15 cellular contexts compared by ENCODE assay signal in the genomic region with DNA sequence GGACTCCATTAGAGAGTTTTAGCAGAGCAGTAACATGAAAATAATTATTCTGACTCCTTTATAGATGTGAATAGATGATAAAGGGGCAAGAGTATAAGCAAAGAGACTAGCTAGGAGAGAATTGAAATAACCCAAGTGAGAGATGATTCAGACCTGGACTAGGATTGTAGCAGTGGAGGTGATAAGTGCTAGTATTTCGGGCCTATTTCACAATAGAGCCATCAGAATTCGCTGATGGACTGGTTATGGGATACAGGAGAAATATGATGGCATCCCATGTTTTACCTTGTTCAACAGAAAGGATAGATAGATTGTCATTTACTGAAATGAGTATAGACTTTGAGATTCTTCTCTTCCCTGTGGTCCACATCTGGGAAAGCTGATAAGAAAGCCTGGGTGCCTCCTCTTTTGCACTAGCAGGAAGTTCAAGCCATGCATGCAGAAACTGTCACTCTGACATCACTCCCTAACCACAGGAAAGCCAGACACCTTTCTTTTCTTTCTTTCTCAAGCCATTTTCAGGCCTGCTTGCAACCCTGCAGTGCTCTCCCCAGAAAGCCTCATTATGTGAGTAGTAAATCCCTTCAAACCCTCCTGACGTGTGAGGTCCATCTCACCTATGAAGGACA. TPM values are rescaled to one million over a fixed set of nuclear protein-coding genes. Genes with fewer than 3 reads are reported as not detected.
DNase-seq lines count a peak whose midpoint lies in the region; ATAC-seq, FAIRE-seq and TF ChIP-seq lines count a peak whose summit lies in the region.
"Had no signal": no experiment of that assay in that cellular context is flagged by ENCODE, and none has a peak within 500 bp of the region (broad histone marks: within the 10 kb centered on the region; RNA-seq: fewer than 3 reads in every experiment).

No MANE protein-coding gene starts in this region.

- H4K20me1 ChIP-seq in DND-41 (ENCODE audit: insufficient read depth, low read length) (no peaks in the 10 kb centered on the region), PC-3 (ENCODE audit: low read length) (no peaks in the 10 kb centered on the region)

- no peaks in the 10 kb centered on the region for H3K27me3 ChIP-seq in DND-41 (ENCODE audit: insufficient read depth, low read length, poor library complexity)
- no peaks in the 10 kb centered on the region for H3K27me3 ChIP-seq in PC-3 (ENCODE audit: low read length)
- H3K27me3 ChIP-seq: tibial artery had no signal

- H3K27ac ChIP-seq in DND-41 (ENCODE audit: low read length) = no peak overlapping the region
- H3K27ac ChIP-seq in PC-3 (ENCODE audit: low read length) = no peak overlapping the region
- H3K27ac ChIP-seq: tibial artery had no signal

- no peak for TF ChIP-seq POLR2A in H54 (IDR thresholded peaks at IDR 0.05; ENCODE audit: low read depth, low read length)

- H3K4me3 Mint-ChIP-seq in activated T-helper 2 cell treated with anti-CD3 and anti-CD28 coated beads, Interferon-gamma antibody, Interleukin-2, Interleukin-4, amounts not matched to agents 10 μg/mL and 5 μg/mL and 100 μg/mL, durations not matched to agents 14 hours and 24 hours and 36 hours (ENCODE audit: low read depth) = no peak overlapping the region
- H3K4me3 Mint-ChIP-seq in activated T-helper 17 cell treated with anti-CD3 and anti-CD28 coated beads, Interleukin-2, amount 50 U/mL, for 72 hours = no peak overlapping the region
- H3K4me3 Mint-ChIP-seq: activated CD8-positive, alpha-beta T cell treated with anti-CD3 and anti-CD28 coated beads for 36 hours had no signal

- no peak for FAIRE-seq in H54 (lab: Jason Lieb, UNC)
- FAIRE-seq: endothelial cell of umbilical vein had no signal

- H3K4me1 ChIP-seq in DND-41 (ENCODE audit: insufficient read depth, low read length) (no peaks in the 10 kb centered on the region), PC-3 (ENCODE audit: insufficient read depth, low read length) (peaks cover 17% of the 10 kb centered on the region)
- H3K4me1 ChIP-seq: tibial artery had no signal

- no peak overlapping the region for H2AFZ ChIP-seq in DND-41 (ENCODE audit: low read depth, low read length)
- H2AFZ ChIP-seq in PC-3 (ENCODE audit: low read length) = no peak overlapping the region

- no TSS peak for BruUV-seq in PC-3 (replicated peaks; lab: Mats Ljungman, UMichigan)

- H3K4me2 ChIP-seq in DND-41 (ENCODE audit: insufficient read depth, low read length) = no peak overlapping the region
- no peak overlapping the region for H3K4me2 ChIP-seq in PC-3 (ENCODE audit: low read length)

- intact Hi-C loops in PC-3 (cut with micrococcal nuclease) = no loop called here
- intact Hi-C loops in activated T-helper 2 cell treated with anti-CD3 and anti-CD28 coated beads, Interferon-gamma antibody, Interleukin-2, Interleukin-4, amounts not matched to agents 10 μg/mL and 5 μg/mL and 100 μg/mL, durations not matched to agents 14 hours and 24 hours and 36 hours (cut with micrococcal nuclease) = no loop called here

- H3K36me3 ChIP-seq in DND-41 (ENCODE audit: insufficient read depth, low read length) = no peaks in the 10 kb centered on the region
- H3K36me3 ChIP-seq in PC-3 (ENCODE audit: low read depth, low read length) = no peaks in the 10 kb centered on the region
- H3K36me3 ChIP-seq: tibial artery had no signal

- H3K79me2 ChIP-seq in DND-41 (ENCODE audit: insufficient read depth, low read length) = no peaks in the 10 kb centered on the region
- H3K79me2 ChIP-seq in PC-3 (ENCODE audit: low read length) = no peaks in the 10 kb centered on the region

- ATAC-seq in DND-41 (ENCODE audit: insufficient read depth, low read depth) = peak; percentile 50; the same call in 1 of the 3 replicates
- ATAC-seq in GM19351 (IDR thresholded peaks at IDR 0.05; ENCODE audit: unreplicated experiment) = peak; percentile 90
- peak; percentile 70 for ATAC-seq in HG02981 (IDR thresholded peaks at IDR 0.05; ENCODE audit: unreplicated experiment)
- ATAC-seq in PC-3 = no peak
- ATAC-seq in activated T-helper 17 cell treated with anti-CD3 and anti-CD28 coated beads, Interleukin-2, amount 50 U/mL, for 72 hours (replicated peaks) = no peak
- ATAC-seq: activated CD8-positive, alpha-beta T cell treated with anti-CD3 and anti-CD28 coated beads for 36 hours; Right ventricle myocardium inferior had no signal

- no peaks in the 10 kb centered on the region for H3K27me3 Mint-ChIP-seq in activated T-helper 2 cell treated with anti-CD3 and anti-CD28 coated beads, Interferon-gamma antibody, Interleukin-2, Interleukin-4, amounts not matched to agents 10 μg/mL and 5 μg/mL and 100 μg/mL, durations not matched to agents 14 hours and 24 hours and 36 hours (ENCODE audit: low read depth)
- peaks cover 7% of the 10 kb centered on the region for H3K27me3 Mint-ChIP-seq in activated T-helper 17 cell treated with anti-CD3 and anti-CD28 coated beads, Interleukin-2, amount 50 U/mL, for 72 hours
- H3K27me3 Mint-ChIP-seq: activated CD8-positive, alpha-beta T cell treated with anti-CD3 and anti-CD28 coated beads for 36 hours had no signal

- H3K4me3 ChIP-seq in DND-41 (ENCODE audit: low read depth in 1 of 2, low read length in 2 of 2) (no peak overlapping the region), PC-3 (ENCODE audit: low read length) (no peak overlapping the region)
- H3K4me3 ChIP-seq: tibial artery had no signal

- no peak for TF ChIP-seq CTCF in DND-41 (IDR thresholded peaks at IDR 0.05; ENCODE audit: borderline replicate concordance, extremely low read depth, low read length, poor library complexity, severe bottlenecking)
- TF ChIP-seq CTCF in PC-3 (conservative IDR thresholded peaks at IDR 0.05; ENCODE audit: low read depth, low read length) = no peak

- peaks cover 11% of the 10 kb centered on the region for H3K4me1 Mint-ChIP-seq in activated T-helper 2 cell treated with anti-CD3 and anti-CD28 coated beads, Interferon-gamma antibody, Interleukin-2, Interleukin-4, amounts not matched to agents 10 μg/mL and 5 μg/mL and 100 μg/mL, durations not matched to agents 14 hours and 24 hours and 36 hours (ENCODE audit: low read depth)
- H3K4me1 Mint-ChIP-seq in activated T-helper 17 cell treated with anti-CD3 and anti-CD28 coated beads, Interleukin-2, amount 50 U/mL, for 72 hours = no peaks in the 10 kb centered on the region

- H3K9me2 ChIP-seq in PC-3 (replicated peaks; ENCODE audit: low read length) = no peaks in the 10 kb centered on the region

- DNase-seq in DND-41 = no peak
- peak; percentile 10 for DNase-seq in PC-3
- no peak for DNase-seq in activated T-helper 2 cell treated with anti-CD3 and anti-CD28 coated beads, Interferon-gamma antibody, Interleukin-2, Interleukin-4, amounts not matched to agents 10 μg/mL and 5 μg/mL and 100 μg/mL, durations not matched to agents 14 hours and 24 hours and 36 hours (ENCODE audit: low spot score)
- no peak for DNase-seq in NCI-H1048 (lab: John Stamatoyannopoulos, UW)
- no peak for DNase-seq in H54 (ENCODE audit: insufficient read length, low spot score)
- DNase-seq: activated CD8-positive, alpha-beta T cell treated with anti-CD3 and anti-CD28 coated beads for 36 hours; amygdala; C1 segment of cervical spinal cord; tibial artery had no signal

- POLR2A ChIA-PET in PC-3 (lab: Charles Lee; ENCODE audit: unreplicated experiment) = no interaction called here

- H3F3A ChIP-seq in PC-3 (ENCODE audit: low read length, unreplicated experiment) = no peaks in the 10 kb centered on the region

- H3K27ac Mint-ChIP-seq in activated T-helper 2 cell treated with anti-CD3 and anti-CD28 coated beads, Interferon-gamma antibody, Interleukin-2, Interleukin-4, amounts not matched to agents 10 μg/mL and 5 μg/mL and 100 μg/mL, durations not matched to agents 14 hours and 24 hours and 36 hours = no peak overlapping the region
- no peak overlapping the region for H3K27ac Mint-ChIP-seq in activated T-helper 17 cell treated with anti-CD3 and anti-CD28 coated beads, Interleukin-2, amount 50 U/mL, for 72 hours
- H3K27ac Mint-ChIP-seq: activated CD8-positive, alpha-beta T cell treated with anti-CD3 and anti-CD28 coated beads for 36 hours had no signal

- no peaks in the 10 kb centered on the region for H3K9me3 ChIP-seq in DND-41 (ENCODE audit: insufficient read depth, low read length, severe bottlenecking)
- no peaks in the 10 kb centered on the region for H3K9me3 ChIP-seq in PC-3 (ENCODE audit: low read length)
- H3K9me3 ChIP-seq: tibial artery had no signal

- no peaks in the 10 kb centered on the region for H3K9me3 Mint-ChIP-seq in activated T-helper 2 cell treated with anti-CD3 and anti-CD28 coated beads, Interferon-gamma antibody, Interleukin-2, Interleukin-4, amounts not matched to agents 10 μg/mL and 5 μg/mL and 100 μg/mL, durations not matched to agents 14 hours and 24 hours and 36 hours
- H3K9me3 Mint-ChIP-seq in activated T-helper 17 cell treated with anti-CD3 and anti-CD28 coated beads, Interleukin-2, amount 50 U/mL, for 72 hours = no peaks in the 10 kb centered on the region
- H3K9me3 Mint-ChIP-seq: activated CD8-positive, alpha-beta T cell treated with anti-CD3 and anti-CD28 coated beads for 36 hours had no signal

- CTCF ChIA-PET in PC-3 (lab: Charles Lee) = no interaction called here

- H3K36me3 Mint-ChIP-seq in activated T-helper 2 cell treated with anti-CD3 and anti-CD28 coated beads, Interferon-gamma antibody, Interleukin-2, Interleukin-4, amounts not matched to agents 10 μg/mL and 5 μg/mL and 100 μg/mL, durations not matched to agents 14 hours and 24 hours and 36 hours (ENCODE audit: low read depth) = no peaks in the 10 kb centered on the region
- no peaks in the 10 kb centered on the region for H3K36me3 Mint-ChIP-seq in activated T-helper 17 cell treated with anti-CD3 and anti-CD28 coated beads, Interleukin-2, amount 50 U/mL, for 72 hours (ENCODE audit: low read depth)

- H3K9ac ChIP-seq in DND-41 (ENCODE audit: low read depth, low read length) (no peak overlapping the region), PC-3 (ENCODE audit: low read length) (no peak overlapping the region)

RNA-seq across cellular contexts. Expression of a gene that starts 25.3 kb away (rescaled TPM):
- total RNA-seq in PC-3 (2014; rRNA removed) = not detected in 2 replicates
- total RNA-seq in activated T-helper 2 cell treated with anti-CD3 and anti-CD28 coated beads, Interferon-gamma antibody, Interleukin-2, Interleukin-4, amounts not matched to agents 10 μg/mL and 5 μg/mL and 100 μg/mL, durations not matched to agents 14 hours and 24 hours and 36 hours = not detected in 2 replicates
- not detected for total RNA-seq in activated T-helper 17 cell treated with anti-CD3 and anti-CD28 coated beads, Interleukin-2, amount 50 U/mL, for 72 hours
- total RNA-seq: activated CD8-positive, alpha-beta T cell treated with anti-CD3 and anti-CD28 coated beads for 36 hours; endothelial cell of umbilical vein; omental fat pad; Right ventricle myocardium inferior had no signal

Comparison
In these comparisons a context has a peak if more than half of its experiments do, and no peak if none do; other contexts are left out.
1. ATAC-seq: peak in DND-41 (single experiment), GM19351 (single experiment) and HG02981 (single experiment); none in PC-3 (single experiment) and activated T-helper 17 cell treated with anti-CD3 and anti-CD28 coated beads, Interleukin-2, amount 50 U/mL, for 72 hours (single experiment).